Comparison of ENCODE assay signal across 11 cellular contexts in the genomic region with DNA sequence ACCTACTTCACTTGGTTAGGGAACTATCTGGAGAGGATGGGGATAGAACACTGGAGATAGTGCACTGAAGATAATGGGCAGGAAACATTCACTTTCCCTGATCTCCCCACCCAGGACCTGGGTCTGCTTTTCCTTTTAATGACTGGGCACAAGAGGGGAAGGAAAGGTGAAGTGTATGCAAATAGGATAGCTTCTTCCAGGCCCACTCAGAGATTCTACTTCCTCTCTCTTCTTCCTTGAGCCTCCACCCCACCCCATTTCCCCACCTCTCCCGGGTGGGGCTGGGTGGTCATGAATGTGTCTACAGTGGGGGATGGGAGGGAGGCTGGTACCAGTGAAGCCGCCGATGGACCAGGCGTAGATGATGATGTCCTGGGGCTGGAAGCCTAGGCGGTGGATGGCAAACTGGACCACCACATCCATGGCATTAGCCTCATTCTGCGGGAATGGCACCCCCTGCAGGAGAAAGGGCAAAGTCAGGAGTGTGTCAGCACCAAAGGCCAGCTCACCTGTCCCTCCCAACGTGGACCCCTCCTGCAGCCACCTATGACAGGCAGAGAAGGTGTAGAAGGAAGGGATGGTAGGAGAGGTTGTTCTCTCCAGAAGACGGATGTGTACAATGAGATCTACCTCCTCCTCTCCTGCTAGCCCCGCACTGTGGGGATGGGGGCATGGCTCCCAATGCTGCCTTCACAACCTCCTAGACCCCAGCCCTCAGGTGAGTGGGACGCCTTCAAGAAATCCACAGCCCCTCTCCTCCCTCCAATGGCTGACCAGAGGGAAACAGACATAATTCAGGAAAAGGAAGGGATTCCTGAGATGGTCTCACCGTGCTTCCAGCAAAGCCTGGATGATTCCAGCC. TPM values are rescaled to one million over a fixed set of nuclear protein-coding genes. Genes with fewer than 3 reads are reported as not detected.
DNase-seq lines count a peak whose midpoint lies in the region; ATAC-seq and TF ChIP-seq lines count a peak whose summit lies in the region.
"Had no signal": no experiment of that assay in that cellular context is flagged by ENCODE, and none has a peak within 500 bp of the region (broad histone marks: within the 10 kb centered on the region; RNA-seq: fewer than 3 reads in every experiment).

No MANE protein-coding gene starts in this region.

- DNase-seq in GM23338 (ENCODE audit: low spot score) (peak; percentile 72), mesothelial cell of epicardium (ENCODE audit: low spot score in 2 of 2, unreplicated experiment in 2 of 2) (no peak), CD1c-positive myeloid dendritic cell (ENCODE audit: extremely low spot score) (no peak), GM20000 (ENCODE audit: low spot score) (no peak), gastrocnemius medialis (no peak)
- DNase-seq in activated naive CD8-positive, alpha-beta T cell treated with anti-CD3 and anti-CD28 coated beads for 36 hours = no peak
- no peak for DNase-seq in activated T-helper 1 cell treated with anti-CD3 and anti-CD28 coated beads, Interleukin-12 subunit alpha, Interleukin-12 subunit beta, Interleukin-2, Interleukin-4 antibody, amounts not matched to agents 30 ng/mL and 10 ng/mL and 1 ng/mL, durations not matched to agents 14 hours and 24 hours and 36 hours (ENCODE audit: low spot score)
- DNase-seq: amniotic stem cell had no signal

- H3K4me1 ChIP-seq in BLaER1 treated with 17β-estradiol and CSF1 and Interleukin-3, amounts not matched to agents 10 nM and 100 nM = peaks cover 0 to 24% (median 12%) of the 10 kb centered on the region in 10 experiments; a peak in 12 of 20 replicates
- H3K4me1 ChIP-seq in GM23338 (ENCODE audit: insufficient read depth) (no peaks in the 10 kb centered on the region), gastrocnemius medialis (no peaks in the 10 kb centered on the region)
- H3K4me1 ChIP-seq: vagina had no signal

- H3F3A ChIP-seq in GM23338 (replicated peaks; ENCODE audit: low read depth) = no peaks in the 10 kb centered on the region

- intact Hi-C loops in activated T-helper 1 cell treated with anti-CD3 and anti-CD28 coated beads, Interleukin-12 subunit alpha, Interleukin-12 subunit beta, Interleukin-2, Interleukin-4 antibody, amounts not matched to agents 30 ng/mL and 10 ng/mL and 1 ng/mL, durations not matched to agents 14 hours and 24 hours and 36 hours (cut with micrococcal nuclease) = no loop called here
- intact Hi-C loops in gastrocnemius medialis (cut with DNase I; ENCODE audit: low total_unique reads) = no loop called here

- H3K4me3 ChIP-seq in BLaER1 treated with 17β-estradiol and CSF1 and Interleukin-3, amounts not matched to agents 10 nM and 100 nM = no peak overlapping the region
- H3K4me3 ChIP-seq in GM23338 (no peak overlapping the region), gastrocnemius medialis (no peak overlapping the region)
- H3K4me3 ChIP-seq: vagina had no signal

- H3K27me3 Mint-ChIP-seq in GM23338 (ENCODE audit: insufficient read depth, low read depth, poor library complexity) (peaks cover 6% of the 10 kb centered on the region), mesothelial cell of epicardium (ENCODE audit: low read depth) (no peaks in the 10 kb centered on the region)
- no peaks in the 10 kb centered on the region for H3K27me3 Mint-ChIP-seq in activated naive CD8-positive, alpha-beta T cell treated with anti-CD3 and anti-CD28 coated beads for 36 hours
- no peaks in the 10 kb centered on the region for H3K27me3 Mint-ChIP-seq in activated T-helper 1 cell treated with anti-CD3 and anti-CD28 coated beads, Interleukin-12 subunit alpha, Interleukin-12 subunit beta, Interleukin-2, Interleukin-4 antibody, amounts not matched to agents 30 ng/mL and 10 ng/mL and 1 ng/mL, durations not matched to agents 14 hours and 24 hours and 36 hours (ENCODE audit: insufficient read depth)

- ATAC-seq in GM23338 = peak; percentile 89
- ATAC-seq in gastrocnemius medialis = no peak

- no peaks in the 10 kb centered on the region for H3K79me2 ChIP-seq in GM23338 (replicated peaks; ENCODE audit: insufficient read depth)

- TF ChIP-seq POLR2A in gastrocnemius medialis (IDR thresholded peaks at IDR 0.05) = no peak

- in situ Hi-C loops in gastrocnemius medialis (cut with MboI; ENCODE audit: low sequenced_read_pairs in 4 of 4) = loop anchor here in 2 of 4 donors (5.0 to 25.0 kb wide), 3 partner anchors 83 to 273 kb away; a partner anchor contains a TSS

- H3K4me2 ChIP-seq in BLaER1 treated with 17β-estradiol and CSF1 and Interleukin-3, amounts not matched to agents 10 nM and 100 nM = peak overlapping the region in 6 of 11 experiments; percentile 19 to 57 (median 49); a peak in 11 of 22 replicates
- no peak overlapping the region for H3K4me2 ChIP-seq in GM23338

- H3K9me2 ChIP-seq in GM23338 (ENCODE audit: insufficient read depth) = no peaks in the 10 kb centered on the region

- H3K9me3 Mint-ChIP-seq in GM23338 = no peaks in the 10 kb centered on the region
- no peaks in the 10 kb centered on the region for H3K9me3 Mint-ChIP-seq in activated naive CD8-positive, alpha-beta T cell treated with anti-CD3 and anti-CD28 coated beads for 36 hours
- no peaks in the 10 kb centered on the region for H3K9me3 Mint-ChIP-seq in mesothelial cell of epicardium
- no peaks in the 10 kb centered on the region for H3K9me3 Mint-ChIP-seq in activated T-helper 1 cell treated with anti-CD3 and anti-CD28 coated beads, Interleukin-12 subunit alpha, Interleukin-12 subunit beta, Interleukin-2, Interleukin-4 antibody, amounts not matched to agents 30 ng/mL and 10 ng/mL and 1 ng/mL, durations not matched to agents 14 hours and 24 hours and 36 hours

- H3K4me3 Mint-ChIP-seq in GM23338 = no peak overlapping the region
- H3K4me3 Mint-ChIP-seq in activated naive CD8-positive, alpha-beta T cell treated with anti-CD3 and anti-CD28 coated beads for 36 hours = no peak overlapping the region
- no peak overlapping the region for H3K4me3 Mint-ChIP-seq in mesothelial cell of epicardium
- H3K4me3 Mint-ChIP-seq in activated T-helper 1 cell treated with anti-CD3 and anti-CD28 coated beads, Interleukin-12 subunit alpha, Interleukin-12 subunit beta, Interleukin-2, Interleukin-4 antibody, amounts not matched to agents 30 ng/mL and 10 ng/mL and 1 ng/mL, durations not matched to agents 14 hours and 24 hours and 36 hours = no peak overlapping the region

- H3K36me3 Mint-ChIP-seq in GM23338 (ENCODE audit: low read depth) (peaks cover 19% of the 10 kb centered on the region), mesothelial cell of epicardium (peaks cover 37% of the 10 kb centered on the region)
- H3K36me3 Mint-ChIP-seq in activated naive CD8-positive, alpha-beta T cell treated with anti-CD3 and anti-CD28 coated beads for 36 hours = peaks cover 11% of the 10 kb centered on the region
- peaks cover 34% of the 10 kb centered on the region for H3K36me3 Mint-ChIP-seq in activated T-helper 1 cell treated with anti-CD3 and anti-CD28 coated beads, Interleukin-12 subunit alpha, Interleukin-12 subunit beta, Interleukin-2, Interleukin-4 antibody, amounts not matched to agents 30 ng/mL and 10 ng/mL and 1 ng/mL, durations not matched to agents 14 hours and 24 hours and 36 hours (ENCODE audit: low read depth)

- H3K27ac Mint-ChIP-seq in GM23338 = no peak overlapping the region
- H3K27ac Mint-ChIP-seq in activated naive CD8-positive, alpha-beta T cell treated with anti-CD3 and anti-CD28 coated beads for 36 hours = peak overlapping the region; percentile 16
- peak overlapping the region; percentile 69 for H3K27ac Mint-ChIP-seq in mesothelial cell of epicardium
- H3K27ac Mint-ChIP-seq in activated T-helper 1 cell treated with anti-CD3 and anti-CD28 coated beads, Interleukin-12 subunit alpha, Interleukin-12 subunit beta, Interleukin-2, Interleukin-4 antibody, amounts not matched to agents 30 ng/mL and 10 ng/mL and 1 ng/mL, durations not matched to agents 14 hours and 24 hours and 36 hours = no peak overlapping the region

- H2AFZ ChIP-seq in GM23338 = no peak overlapping the region

- no peaks in the 10 kb centered on the region for H3K9me3 ChIP-seq in BLaER1 treated with 17β-estradiol and CSF1 and Interleukin-3, amounts not matched to agents 10 nM and 100 nM (replicated peaks in 1 of 11)
- H3K9me3 ChIP-seq in gastrocnemius medialis = no peaks in the 10 kb centered on the region
- H3K9me3 ChIP-seq: vagina had no signal

- H3K27me3 ChIP-seq in BLaER1 treated with 17β-estradiol and CSF1 and Interleukin-3, amounts not matched to agents 10 nM and 100 nM = no peaks in the 10 kb centered on the region
- H3K27me3 ChIP-seq in GM23338 (ENCODE audit: insufficient read depth) (no peaks in the 10 kb centered on the region), gastrocnemius medialis (no peaks in the 10 kb centered on the region)
- H3K27me3 ChIP-seq: vagina had no signal

- H3K4me1 Mint-ChIP-seq in GM23338 = no peaks in the 10 kb centered on the region; the same call in 2 of the 3 replicates
- H3K4me1 Mint-ChIP-seq in activated naive CD8-positive, alpha-beta T cell treated with anti-CD3 and anti-CD28 coated beads for 36 hours = peaks cover 2% of the 10 kb centered on the region
- H3K4me1 Mint-ChIP-seq in mesothelial cell of epicardium = peaks cover 6% of the 10 kb centered on the region
- peaks cover 10% of the 10 kb centered on the region for H3K4me1 Mint-ChIP-seq in activated T-helper 1 cell treated with anti-CD3 and anti-CD28 coated beads, Interleukin-12 subunit alpha, Interleukin-12 subunit beta, Interleukin-2, Interleukin-4 antibody, amounts not matched to agents 30 ng/mL and 10 ng/mL and 1 ng/mL, durations not matched to agents 14 hours and 24 hours and 36 hours (ENCODE audit: low read depth)

- H3K36me3 ChIP-seq in BLaER1 treated with 17β-estradiol and CSF1 and Interleukin-3, amounts not matched to agents 10 nM and 100 nM = peaks cover 93 to 99% (median 95%) of the 10 kb centered on the region in 11 experiments
- H3K36me3 ChIP-seq in GM23338 (ENCODE audit: insufficient read depth) = no peaks in the 10 kb centered on the region
- H3K36me3 ChIP-seq in gastrocnemius medialis = peaks cover 0 to 94% of the 10 kb centered on the region in 2 donors

- TF ChIP-seq CTCF in GM23338 (conservative IDR thresholded peaks at IDR 0.05; ENCODE audit: low read depth in 2 of 2) (peak; percentile 69 to 80), mesothelial cell of epicardium (IDR thresholded peaks at IDR 0.05; ENCODE audit: unreplicated experiment) (no peak), GM20000 (IDR thresholded peaks at IDR 0.05; ENCODE audit: extremely low read depth, missing control alignments) (no peak), gastrocnemius medialis (IDR thresholded peaks at IDR 0.05 in 4 of 5, conservative IDR thresholded peaks at IDR 0.05 in 1 of 5) (no peak)

- H4K20me1 ChIP-seq in BLaER1 treated with 17β-estradiol and CSF1 and Interleukin-3, amounts not matched to agents 10 nM and 100 nM = peaks cover 0 to 34% (median 3%) of the 10 kb centered on the region in 11 experiments; a peak in 6 of 22 replicates
- no peaks in the 10 kb centered on the region for H4K20me1 ChIP-seq in GM23338 (replicated peaks; ENCODE audit: insufficient read depth)

- peak overlapping the region in 2 of 11 experiments; percentile 43 to 46; a peak in 1 of 22 replicates for H3K9ac ChIP-seq in BLaER1 treated with 17β-estradiol and CSF1 and Interleukin-3, amounts not matched to agents 10 nM and 100 nM

- no peak overlapping the region for H3K27ac ChIP-seq in BLaER1 treated with 17β-estradiol and CSF1 and Interleukin-3, amounts not matched to agents 10 nM and 100 nM
- no peak overlapping the region for H3K27ac ChIP-seq in GM23338 (ENCODE audit: low read depth)
- no peak overlapping the region for H3K27ac ChIP-seq in gastrocnemius medialis
- H3K27ac ChIP-seq: vagina had no signal

RNA-seq across cellular contexts. Expression of a gene that starts 8.6 kb away (rescaled TPM):
- 1.1 TPM in 1 of 2 replicates, not detected in the other for total RNA-seq in GM23338 (2014; rRNA removed; shearing (Covaris generic))
- 2.1 TPM in 2 replicates for polyA plus RNA-seq in GM23338 (2016; fragmentation: Nextera tagmentation; extraction: Ambion mirVana)
- 1 to 10 TPM; 2.3 to 2.4 TPM for total RNA-seq in activated naive CD8-positive, alpha-beta T cell treated with anti-CD3 and anti-CD28 coated beads for 36 hours
- 1.5 to 2.3 TPM (median 2.3 TPM) in 3 replicates for total RNA-seq in mesothelial cell of epicardium
- total RNA-seq in activated T-helper 1 cell treated with anti-CD3 and anti-CD28 coated beads, Interleukin-12 subunit alpha, Interleukin-12 subunit beta, Interleukin-2, Interleukin-4 antibody, amounts not matched to agents 30 ng/mL and 10 ng/mL and 1 ng/mL, durations not matched to agents 14 hours and 24 hours and 36 hours = 4.7 and 4.9 TPM in 2 replicates
- total RNA-seq in gastrocnemius medialis = 1 to 10 TPM in 2 of 4 donors, not detected in 2; 1.3 to 3.2 TPM

RNA-seq across cellular contexts. Expression of a gene that starts 13.6 kb away (rescaled TPM):
- 29.7 and 37.0 TPM in 2 replicates for total RNA-seq in GM23338 (2014; rRNA removed; shearing (Covaris generic))
- 25.9 and 26.9 TPM in 2 replicates for polyA plus RNA-seq in GM23338 (2016; fragmentation: Nextera tagmentation; extraction: Ambion mirVana)
- total RNA-seq in activated naive CD8-positive, alpha-beta T cell treated with anti-CD3 and anti-CD28 coated beads for 36 hours = 10 to 100 TPM; 33.3 to 35.8 TPM
- 54.1 to 55.4 TPM (median 54.6 TPM) in 3 replicates for total RNA-seq in mesothelial cell of epicardium
- 45.7 and 46.5 TPM in 2 replicates for total RNA-seq in activated T-helper 1 cell treated with anti-CD3 and anti-CD28 coated beads, Interleukin-12 subunit alpha, Interleukin-12 subunit beta, Interleukin-2, Interleukin-4 antibody, amounts not matched to agents 30 ng/mL and 10 ng/mL and 1 ng/mL, durations not matched to agents 14 hours and 24 hours and 36 hours
- total RNA-seq in gastrocnemius medialis = 10 to 100 TPM; 39.2 to 82.9 (median 57.5) TPM

RNA-seq across cellular contexts. Expression of a gene that starts 17.2 kb away (rescaled TPM):
- total RNA-seq in GM23338 (2014; rRNA removed; shearing (Covaris generic)) = not detected in 2 replicates
- polyA plus RNA-seq in GM23338 (2016; fragmentation: Nextera tagmentation; extraction: Ambion mirVana) = not detected in 2 replicates
- not detected for total RNA-seq in activated naive CD8-positive, alpha-beta T cell treated with anti-CD3 and anti-CD28 coated beads for 36 hours
- total RNA-seq in mesothelial cell of epicardium = not detected in 3 replicates
- total RNA-seq in activated T-helper 1 cell treated with anti-CD3 and anti-CD28 coated beads, Interleukin-12 subunit alpha, Interleukin-12 subunit beta, Interleukin-2, Interleukin-4 antibody, amounts not matched to agents 30 ng/mL and 10 ng/mL and 1 ng/mL, durations not matched to agents 14 hours and 24 hours and 36 hours = not detected in 2 replicates
- total RNA-seq in gastrocnemius medialis = not detected
- total RNA-seq: M059J, vagina had no signal

RNA-seq across cellular contexts. Expression of a gene that starts 19.7 kb away (rescaled TPM):
- total RNA-seq in GM23338 (2014; rRNA removed; shearing (Covaris generic)) = 3.8 and 7.9 TPM in 2 replicates
- 8.4 and 8.5 TPM in 2 replicates for polyA plus RNA-seq in GM23338 (2016; fragmentation: Nextera tagmentation; extraction: Ambion mirVana)
- total RNA-seq in activated naive CD8-positive, alpha-beta T cell treated with anti-CD3 and anti-CD28 coated beads for 36 hours = 10 to 100 TPM; 17.6 to 21.4 TPM
- 34.2 to 37.5 TPM (median 36.5 TPM) in 3 replicates for total RNA-seq in mesothelial cell of epicardium
- 29.5 and 35.1 TPM in 2 replicates for total RNA-seq in activated T-helper 1 cell treated with anti-CD3 and anti-CD28 coated beads, Interleukin-12 subunit alpha, Interleukin-12 subunit beta, Interleukin-2, Interleukin-4 antibody, amounts not matched to agents 30 ng/mL and 10 ng/mL and 1 ng/mL, durations not matched to agents 14 hours and 24 hours and 36 hours
- 1 to 10 TPM in 1 of 4 donors, under 1 TPM in 2, not detected in 1; 0.19 to 2.7 (median 0.60) TPM for total RNA-seq in gastrocnemius medialis

RNA-seq across cellular contexts. Expression of a gene that starts 23.6 kb away (rescaled TPM):
- total RNA-seq in GM23338 (2014; rRNA removed; shearing (Covaris generic)) = 210 and 260 TPM in 2 replicates
- polyA plus RNA-seq in GM23338 (2016; fragmentation: Nextera tagmentation; extraction: Ambion mirVana) = 271 and 282 TPM in 2 replicates
- 100 to 1,000 TPM; 297 to 307 TPM for total RNA-seq in activated naive CD8-positive, alpha-beta T cell treated with anti-CD3 and anti-CD28 coated beads for 36 hours
- total RNA-seq in mesothelial cell of epicardium = 155 to 157 TPM (median 157 TPM) in 3 replicates
- 302 and 308 TPM in 2 replicates for total RNA-seq in activated T-helper 1 cell treated with anti-CD3 and anti-CD28 coated beads, Interleukin-12 subunit alpha, Interleukin-12 subunit beta, Interleukin-2, Interleukin-4 antibody, amounts not matched to agents 30 ng/mL and 10 ng/mL and 1 ng/mL, durations not matched to agents 14 hours and 24 hours and 36 hours
- 100 to 1,000 TPM; 185 to 251 (median 226) TPM for total RNA-seq in gastrocnemius medialis

Comparison
In these comparisons a context has a peak if more than half of its experiments do, and no peak if none do; other contexts are left out.
1. H3K27ac Mint-ChIP-seq: peak in activated naive CD8-positive, alpha-beta T cell treated with anti-CD3 and anti-CD28 coated beads for 36 hours (single experiment) and mesothelial cell of epicardium (single experiment); none in GM23338 (single experiment) and activated T-helper 1 cell treated with anti-CD3 and anti-CD28 coated beads, Interleukin-12 subunit alpha, Interleukin-12 subunit beta, Interleukin-2, Interleukin-4 antibody, amounts not matched to agents 30 ng/mL and 10 ng/mL and 1 ng/mL, durations not matched to agents 14 hours and 24 hours and 36 hours (single experiment).
2. CTCF ChIP-seq: peak in GM23338 (2 of 2); none in mesothelial cell of epicardium (single experiment), GM20000 (single experiment) and gastrocnemius medialis (0 of 5).